ENCODE assay signal across 37 cellular contexts in the genomic region with DNA sequence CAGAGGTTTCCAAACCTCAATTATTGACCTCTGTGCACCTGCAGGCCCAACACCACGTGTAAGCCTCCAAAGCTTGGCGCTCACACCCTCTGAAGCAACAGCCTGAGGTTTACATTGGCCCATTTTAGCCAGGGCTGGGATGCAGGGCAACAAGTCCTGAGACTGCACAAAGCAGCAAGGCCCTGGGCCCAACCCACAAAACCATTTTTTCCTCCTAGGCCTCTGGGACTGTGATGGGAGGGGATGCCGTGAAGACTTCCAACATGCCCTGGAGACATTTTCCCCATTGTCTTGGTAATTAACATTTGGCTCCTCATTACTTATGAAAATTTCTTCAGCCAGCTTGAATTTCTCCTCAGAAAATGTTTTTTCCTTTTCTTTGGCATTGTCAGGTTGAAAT. TPM values are rescaled to one million over a fixed set of nuclear protein-coding genes. Genes with fewer than 3 reads are reported as not detected.
"Had no signal": no experiment of that assay in that cellular context is flagged by ENCODE, and none has a peak within 500 bp of the region (broad histone marks: within the 10 kb centered on the region; RNA-seq: fewer than 3 reads in every experiment).

No MANE protein-coding gene starts in this region.

- DNase-seq: Karpas-422, Kasumi-1, MG63, MM.1S, MV-4-11, NCI-H1048, NCI-H1092, NCI-H1092 treated with DMSO at 0.1 percent for 48 hours, NCI-H1105, NCI-H1105 treated with DMSO at 0.1 percent for 48 hours, NCI-H1417, NCI-H1417 treated with DMSO at 0.1 percent for 48 hours, NCI-H1436, NCI-H1436 treated with DMSO at 0.1 percent for 48 hours, NCI-H146, NCI-H1694, NCI-H1694 treated with DMSO at 0.1 percent for 48 hours, NCI-H187, NCI-H187 treated with DMSO at 0.1 percent for 48 hours, NCI-H1930, NCI-H2029, NCI-H2029 treated with DMSO at 0.1 percent for 48 hours, NCI-H2081, NCI-H2081 treated with DMSO at 0.1 percent for 48 hours, NCI-H2107, NCI-H2171, NCI-H2171 treated with DMSO at 0.1 percent for 48 hours, NCI-H2227 treated with DMSO at 0.1 percent for 48 hours, NCI-H226, NCI-H345, NCI-H446, NCI-H446 treated with DMSO at 0.1 percent for 48 hours, NCI-H510A, NCI-H510A treated with DMSO at 0.1 percent for 48 hours, NCI-H524 had no signal

- H3K9me3 ChIP-seq: MG63 had no signal

- H3K36me3 ChIP-seq: MG63 had no signal

- H3K4me3 ChIP-seq: MG63 had no signal

- H3K27me3 ChIP-seq: MG63 had no signal

RNA-seq across cellular contexts. Expression of gene CNKSR2, which starts 54.9 kb away (rescaled TPM):
- total RNA-seq: M059J, MCF 10A had no signal
